8 cellular contexts compared by ENCODE assay signal in the genomic region with DNA sequence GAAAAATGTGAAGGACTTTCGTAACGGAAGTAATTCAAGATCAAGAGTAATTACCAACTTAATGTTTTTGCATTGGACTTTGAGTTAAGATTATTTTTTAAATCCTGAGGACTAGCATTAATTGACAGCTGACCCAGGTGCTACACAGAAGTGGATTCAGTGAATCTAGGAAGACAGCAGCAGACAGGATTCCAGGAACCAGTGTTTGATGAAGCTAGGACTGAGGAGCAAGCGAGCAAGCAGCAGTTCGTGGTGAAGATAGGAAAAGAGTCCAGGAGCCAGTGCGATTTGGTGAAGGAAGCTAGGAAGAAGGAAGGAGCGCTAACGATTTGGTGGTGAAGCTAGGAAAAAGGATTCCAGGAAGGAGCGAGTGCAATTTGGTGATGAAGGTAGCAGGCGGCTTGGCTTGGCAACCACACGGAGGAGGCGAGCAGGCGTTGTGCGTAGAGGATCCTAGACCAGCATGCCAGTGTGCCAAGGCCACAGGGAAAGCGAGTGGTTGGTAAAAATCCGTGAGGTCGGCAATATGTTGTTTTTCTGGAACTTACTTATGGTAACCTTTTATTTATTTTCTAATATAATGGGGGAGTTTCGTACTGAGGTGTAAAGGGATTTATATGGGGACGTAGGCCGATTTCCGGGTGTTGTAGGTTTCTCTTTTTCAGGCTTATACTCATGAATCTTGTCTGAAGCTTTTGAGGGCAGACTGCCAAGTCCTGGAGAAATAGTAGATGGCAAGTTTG. TPM values are rescaled to one million over a fixed set of nuclear protein-coding genes. Genes with fewer than 3 reads are reported as not detected.
DNase-seq lines count a peak whose midpoint lies in the region; ATAC-seq and TF ChIP-seq lines count a peak whose summit lies in the region.

No MANE protein-coding gene starts in this region.

- H3K4me1 ChIP-seq in foreskin keratinocyte: peaks cover 16% of the 10 kb centered on the region

- no peak overlapping the region for H3K4me3 Mint-ChIP-seq in activated T-helper 2 cell treated with anti-CD3 and anti-CD28 coated beads, Interferon-gamma antibody, Interleukin-2, Interleukin-4, amounts not matched to agents 10 μg/mL and 5 μg/mL and 100 μg/mL, durations not matched to agents 14 hours and 24 hours and 36 hours (ENCODE audit: low read depth)

- H3K27me3 ChIP-seq in foreskin keratinocyte: no peaks in the 10 kb centered on the region

- ATAC-seq in foreskin keratinocyte (no peak), GM21381 (IDR thresholded peaks at IDR 0.05; ENCODE audit: unreplicated experiment) (no peak)

- H3K27ac ChIP-seq in foreskin keratinocyte: peak overlapping the region; percentile 97

- TF ChIP-seq CTCF in WI38 (IDR thresholded peaks at IDR 0.05; ENCODE audit: low read depth, low read length): no peak
- no peak for TF ChIP-seq CTCF in foreskin keratinocyte (conservative IDR thresholded peaks at IDR 0.05)

- DNase-seq in CMK (ENCODE audit: low read depth) (peak; percentile 69), KBM-7 (peak; percentile 79), foreskin keratinocyte (no peak), putamen (ENCODE audit: low spot score) (peak; percentile 55), GDM1 (lab: John Stamatoyannopoulos, UW) (no peak)
- DNase-seq in activated T-helper 2 cell treated with anti-CD3 and anti-CD28 coated beads, Interferon-gamma antibody, Interleukin-2, Interleukin-4, amounts not matched to agents 10 μg/mL and 5 μg/mL and 100 μg/mL, durations not matched to agents 14 hours and 24 hours and 36 hours (ENCODE audit: low spot score): no peak

- no peaks in the 10 kb centered on the region for H3K9me3 Mint-ChIP-seq in activated T-helper 2 cell treated with anti-CD3 and anti-CD28 coated beads, Interferon-gamma antibody, Interleukin-2, Interleukin-4, amounts not matched to agents 10 μg/mL and 5 μg/mL and 100 μg/mL, durations not matched to agents 14 hours and 24 hours and 36 hours

- in situ Hi-C loops in KBM-7 (cut with MboI; ENCODE audit: low pct_unique_long_range_greater_than_20kb, low sequenced_read_pairs): no loop called here

- H3K36me3 Mint-ChIP-seq in activated T-helper 2 cell treated with anti-CD3 and anti-CD28 coated beads, Interferon-gamma antibody, Interleukin-2, Interleukin-4, amounts not matched to agents 10 μg/mL and 5 μg/mL and 100 μg/mL, durations not matched to agents 14 hours and 24 hours and 36 hours (ENCODE audit: low read depth): no peaks in the 10 kb centered on the region

- H3K4me1 Mint-ChIP-seq in activated T-helper 2 cell treated with anti-CD3 and anti-CD28 coated beads, Interferon-gamma antibody, Interleukin-2, Interleukin-4, amounts not matched to agents 10 μg/mL and 5 μg/mL and 100 μg/mL, durations not matched to agents 14 hours and 24 hours and 36 hours (ENCODE audit: low read depth): peaks cover 28% of the 10 kb centered on the region

- H3K27me3 Mint-ChIP-seq in activated T-helper 2 cell treated with anti-CD3 and anti-CD28 coated beads, Interferon-gamma antibody, Interleukin-2, Interleukin-4, amounts not matched to agents 10 μg/mL and 5 μg/mL and 100 μg/mL, durations not matched to agents 14 hours and 24 hours and 36 hours (ENCODE audit: low read depth): no peaks in the 10 kb centered on the region

- H3K27ac Mint-ChIP-seq in activated T-helper 2 cell treated with anti-CD3 and anti-CD28 coated beads, Interferon-gamma antibody, Interleukin-2, Interleukin-4, amounts not matched to agents 10 μg/mL and 5 μg/mL and 100 μg/mL, durations not matched to agents 14 hours and 24 hours and 36 hours: no peak overlapping the region

- intact Hi-C loops in activated T-helper 2 cell treated with anti-CD3 and anti-CD28 coated beads, Interferon-gamma antibody, Interleukin-2, Interleukin-4, amounts not matched to agents 10 μg/mL and 5 μg/mL and 100 μg/mL, durations not matched to agents 14 hours and 24 hours and 36 hours (cut with micrococcal nuclease): no loop called here

- H3K4me3 ChIP-seq in WI38 (ENCODE audit: low read depth, low read length): peak overlapping the region; percentile 98

RNA-seq across cellular contexts. Expression of a gene that starts 1.6 kb away (rescaled TPM):
- total RNA-seq in foreskin keratinocyte: 1,538 and 2,710 TPM in 2 replicates
- polyA plus RNA-seq in foreskin keratinocyte: 10.1 and 11.9 TPM in 2 replicates
- 4,338 and 4,347 TPM in 2 replicates for total RNA-seq in activated T-helper 2 cell treated with anti-CD3 and anti-CD28 coated beads, Interferon-gamma antibody, Interleukin-2, Interleukin-4, amounts not matched to agents 10 μg/mL and 5 μg/mL and 100 μg/mL, durations not matched to agents 14 hours and 24 hours and 36 hours

RNA-seq across cellular contexts. Expression of a gene that starts 24.4 kb away (rescaled TPM):
- 62.2 and 66.1 TPM in 2 replicates for total RNA-seq in foreskin keratinocyte
- polyA plus RNA-seq in foreskin keratinocyte: 62.0 and 62.8 TPM in 2 replicates
- total RNA-seq in activated T-helper 2 cell treated with anti-CD3 and anti-CD28 coated beads, Interferon-gamma antibody, Interleukin-2, Interleukin-4, amounts not matched to agents 10 μg/mL and 5 μg/mL and 100 μg/mL, durations not matched to agents 14 hours and 24 hours and 36 hours: 94.4 and 95.8 TPM in 2 replicates

RNA-seq across cellular contexts. Expression of a gene that starts 57.7 kb away (rescaled TPM):
- total RNA-seq in foreskin keratinocyte: 11.5 and 15.1 TPM in 2 replicates
- 14.8 and 19.3 TPM in 2 replicates for polyA plus RNA-seq in foreskin keratinocyte
- total RNA-seq in activated T-helper 2 cell treated with anti-CD3 and anti-CD28 coated beads, Interferon-gamma antibody, Interleukin-2, Interleukin-4, amounts not matched to agents 10 μg/mL and 5 μg/mL and 100 μg/mL, durations not matched to agents 14 hours and 24 hours and 36 hours: 85.3 and 86.4 TPM in 2 replicates

Comparison
In these comparisons a context has a peak if more than half of its experiments do, and no peak if none do; other contexts are left out.
1. DNase-seq: peak in CMK (single experiment), KBM-7 (single experiment) and putamen (single experiment); none in foreskin keratinocyte (0 of 2), GDM1 (single experiment) and activated T-helper 2 cell treated with anti-CD3 and anti-CD28 coated beads, Interferon-gamma antibody, Interleukin-2, Interleukin-4, amounts not matched to agents 10 μg/mL and 5 μg/mL and 100 μg/mL, durations not matched to agents 14 hours and 24 hours and 36 hours (single experiment).